ENCODE assay signal across 28 cellular contexts in genomic region chr4:189505380-189505779, GRCh38.
"Had no signal": no experiment of that assay in that cellular context is flagged by ENCODE, and none has a peak within 500 bp of the region (broad histone marks: within the 10 kb centered on the region; RNA-seq: fewer than 3 reads in every experiment).

No MANE protein-coding gene starts in this region.

- H3K36me3 ChIP-seq: gastrocnemius medialis, neural progenitor cell, prostate gland, right atrium auricular region, thoracic aorta, tibial nerve, upper lobe of right lung, vagina had no signal

- H3K27me3 Mint-ChIP-seq: naive B cell; stimulated activated naive B cell treated with anti-CD40 and anti-IgM and Interleukin-4, amounts not matched to agents 10 μg/mL and 1 μg/mL and 100 μg/mL, for 72 hours; stimulated activated naive CD8-positive, alpha-beta T cell treated with anti-CD3 and anti-CD28 coated beads, Interleukin-15, Interleukin-2, amounts not matched to agents 100 ng/mL and 50 ng/mL, for 24 hours had no signal

- H2AFZ ChIP-seq: hepatocyte, neural progenitor cell had no signal

- DNase-seq: dorsolateral prefrontal cortex; effector CD4-positive, alpha-beta T cell; foreskin fibroblast; gastrocnemius medialis; head of caudate nucleus; kidney; mesenchymal stem cell; mucosa of descending colon; naive B cell; nucleus accumbens; stimulated activated CD4-positive, alpha-beta T cell treated with anti-CD3 and anti-CD28 coated beads, Interleukin-2, amount 100 ng/mL, for 24 hours; stimulated activated CD4-positive, alpha-beta T cell treated with anti-CD3 and anti-CD28 coated beads, Interleukin-4, amount 100 ng/mL, for 24 hours; stimulated activated naive B cell treated with anti-CD40 and anti-IgM and Interleukin-4, amounts not matched to agents 10 μg/mL and 1 μg/mL and 100 μg/mL, for 72 hours; upper lobe of right lung had no signal

- H3K4me1 ChIP-seq: gastrocnemius medialis, neural progenitor cell, prostate gland, right atrium auricular region, tibial nerve, upper lobe of right lung, vagina had no signal

- ATAC-seq: esophagus mucosa; gastrocnemius medialis; left lobe of liver; mucosa of descending colon; sciatic nerve; stimulated activated naive B cell treated with anti-CD40 and anti-IgM and Interleukin-4, amounts not matched to agents 10 μg/mL and 1 μg/mL and 100 μg/mL, for 72 hours had no signal

- H3K4me3 ChIP-seq: dorsolateral prefrontal cortex, gastrocnemius medialis, hepatocyte, mucosa of descending colon, neural progenitor cell, prostate gland, right atrium auricular region, thoracic aorta, tibial nerve, upper lobe of right lung, vagina had no signal

- H3K4me2 ChIP-seq: hepatocyte, neural progenitor cell had no signal

- H3K9me3 ChIP-seq: gastrocnemius medialis, mucosa of descending colon, prostate gland, right atrium auricular region, thoracic aorta, tibial nerve, upper lobe of right lung, vagina had no signal

- H3K79me2 ChIP-seq: hepatocyte had no signal

- H3K4me1 Mint-ChIP-seq: mesothelial cell of epicardium; naive B cell; nephron; neural progenitor cell; stimulated activated naive B cell treated with anti-CD40 and anti-IgM and Interleukin-4, amounts not matched to agents 10 μg/mL and 1 μg/mL and 100 μg/mL, for 72 hours had no signal

- H3K27ac ChIP-seq: dorsolateral prefrontal cortex, epithelial cell of prostate, gastrocnemius medialis, hepatocyte, neural progenitor cell, prostate gland, right atrium auricular region, thoracic aorta, tibial nerve, upper lobe of right lung, vagina had no signal

- H3K36me3 Mint-ChIP-seq: mesothelial cell of epicardium; naive B cell; neural progenitor cell; stimulated activated naive B cell treated with anti-CD40 and anti-IgM and Interleukin-4, amounts not matched to agents 10 μg/mL and 1 μg/mL and 100 μg/mL, for 72 hours had no signal

- H3K4me3 Mint-ChIP-seq: mesothelial cell of epicardium; naive B cell; nephron; neural progenitor cell; stimulated activated naive B cell treated with anti-CD40 and anti-IgM and Interleukin-4, amounts not matched to agents 10 μg/mL and 1 μg/mL and 100 μg/mL, for 72 hours; stimulated activated naive CD8-positive, alpha-beta T cell treated with anti-CD3 and anti-CD28 coated beads, Interleukin-15, Interleukin-2, amounts not matched to agents 100 ng/mL and 50 ng/mL, for 24 hours had no signal

- H3K9ac ChIP-seq: neural progenitor cell had no signal

- H3K27ac Mint-ChIP-seq: mesothelial cell of epicardium; nephron; neural progenitor cell; stimulated activated naive B cell treated with anti-CD40 and anti-IgM and Interleukin-4, amounts not matched to agents 10 μg/mL and 1 μg/mL and 100 μg/mL, for 72 hours; stimulated activated naive CD8-positive, alpha-beta T cell treated with anti-CD3 and anti-CD28 coated beads, Interleukin-15, Interleukin-2, amounts not matched to agents 100 ng/mL and 50 ng/mL, for 24 hours had no signal

- H3K27me3 ChIP-seq: gastrocnemius medialis, hepatocyte, neural progenitor cell, right atrium auricular region, tibial nerve, upper lobe of right lung, vagina had no signal
